Comparison of ENCODE assay signal across 19 cellular contexts in the genomic region with DNA sequence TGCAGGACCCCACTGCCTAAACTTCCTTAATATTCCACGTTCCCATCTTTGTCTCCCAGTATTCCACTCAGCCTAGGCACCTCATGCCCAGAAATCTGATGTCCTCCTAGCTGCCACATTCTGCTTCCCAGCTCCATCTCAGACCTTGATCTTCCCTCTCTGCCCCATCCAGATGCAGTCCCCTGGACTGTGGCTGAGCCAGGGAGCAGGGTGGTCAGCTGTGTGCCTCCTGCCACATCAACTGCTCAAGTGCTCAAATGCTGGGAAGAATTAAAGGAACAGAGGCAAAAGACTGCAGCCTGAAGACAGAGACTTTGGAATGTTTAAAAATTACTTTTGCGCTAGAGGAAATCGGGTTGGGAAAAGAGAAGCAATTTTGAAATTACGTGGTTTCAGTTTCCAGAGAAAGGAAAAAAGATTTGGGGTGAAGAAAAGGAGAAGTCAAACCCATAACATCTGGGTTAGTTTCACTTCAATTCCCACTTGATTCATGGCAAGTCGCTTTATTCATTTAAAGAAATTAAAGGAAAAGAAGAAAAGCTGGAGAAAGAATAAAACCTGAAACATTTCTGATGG.
A peak's percentile ranks its signal among the peaks of the same experiment; 100 is the strongest.
DNase-seq lines count a peak whose midpoint lies in the region; ATAC-seq and TF ChIP-seq lines count a peak whose summit lies in the region.
"Had no signal": no experiment of that assay in that cellular context is flagged by ENCODE, and none has a peak within 500 bp of the region (broad histone marks: within the 10 kb centered on the region; RNA-seq: fewer than 3 reads in every experiment).

No MANE protein-coding gene starts in this region.

- peaks cover 2% of the 10 kb centered on the region for H3K27me3 ChIP-seq in adipocyte (replicated peaks; ENCODE audit: control insufficient read depth, insufficient read depth, low read length)
- H3K27me3 ChIP-seq in hepatocyte, result no peaks in the 10 kb centered on the region
- H3K27me3 ChIP-seq in gastrocnemius medialis, result no peaks in the 10 kb centered on the region
- no peaks in the 10 kb centered on the region for H3K27me3 ChIP-seq in foreskin keratinocyte

- H3K27ac ChIP-seq in hepatocyte, result peak overlapping the region; percentile 27
- H3K27ac ChIP-seq in gastrocnemius medialis, result peak overlapping the region; percentile 57 to 65 (median 61)
- no peak overlapping the region for H3K27ac ChIP-seq in foreskin keratinocyte
- H3K27ac ChIP-seq: C4-2B, SK-N-MC had no signal

- H3K27ac Mint-ChIP-seq in CD14-positive monocyte, result peak overlapping the region; percentile 63 to 97 (median 92)

- H3K9me2 ChIP-seq in hepatocyte (replicated peaks; ENCODE audit: insufficient read depth), result no peaks in the 10 kb centered on the region

- DNase-seq in CD14-positive monocyte (ENCODE audit: low spot score) (no peak), adipocyte (ENCODE audit: low read depth) (no peak), hepatocyte (ENCODE audit: low spot score) (no peak), gastrocnemius medialis (no peak), GF-D8 (lab: John Stamatoyannopoulos, UW) (no peak), GM19240 (ENCODE audit: insufficient read length, low spot score) (no peak), foreskin keratinocyte (no peak)
- DNase-seq: activated CD4-positive, alpha-beta T cell treated with anti-CD3 and anti-CD28 coated beads, Interleukin-2, amount 50 U/mL, for 48 hours; activated gamma-delta T cell treated with Interleukin-2 at 50 U/mL for 16 hours; DMS 273 treated with DMSO at 0.1 percent for 48 hours; MM.1S; NCI-H187; NCI-H345; NCI-H82; retina; stimulated activated CD8-positive, alpha-beta memory T cell treated with anti-CD3 and anti-CD28 coated beads, Interleukin-4, amount 100 ng/mL, for 48 hours had no signal

- H3K36me3 Mint-ChIP-seq in CD14-positive monocyte, result peaks cover 0 to 2% of the 10 kb centered on the region in 2 donors

- no peak overlapping the region for H3K4me2 ChIP-seq in hepatocyte

- H3K27me3 Mint-ChIP-seq in CD14-positive monocyte (ENCODE audit: low read depth in 3 of 3), result peaks cover 3 to 10% (median 4%) of the 10 kb centered on the region in 3 donors

- H3K4me1 Mint-ChIP-seq in CD14-positive monocyte, result peaks cover 32% of the 10 kb centered on the region

- no peaks in the 10 kb centered on the region for H3K9me3 ChIP-seq in adipocyte (ENCODE audit: control insufficient read depth, low read length)
- no peaks in the 10 kb centered on the region for H3K9me3 ChIP-seq in hepatocyte (ENCODE audit: low read depth)
- no peaks in the 10 kb centered on the region for H3K9me3 ChIP-seq in gastrocnemius medialis

- peak overlapping the region; percentile 64 to 91 for H3K4me3 Mint-ChIP-seq in CD14-positive monocyte

- in situ Hi-C loops in gastrocnemius medialis (cut with MboI; ENCODE audit: low sequenced_read_pairs in 4 of 4), result no loop called here

- TF ChIP-seq CTCF in CD14-positive monocyte (IDR thresholded peaks at IDR 0.05), result no peak
- TF ChIP-seq CTCF in hepatocyte (IDR thresholded peaks at IDR 0.05; ENCODE audit: poor library complexity), result no peak
- no peak for TF ChIP-seq CTCF in gastrocnemius medialis (IDR thresholded peaks at IDR 0.05 in 4 of 5, conservative IDR thresholded peaks at IDR 0.05 in 1 of 5)
- no peak for TF ChIP-seq CTCF in foreskin keratinocyte (conservative IDR thresholded peaks at IDR 0.05)

- H3K79me2 ChIP-seq in hepatocyte, result no peaks in the 10 kb centered on the region

- H4K20me1 ChIP-seq in hepatocyte (ENCODE audit: insufficient read depth, poor library complexity, severe bottlenecking), result no peaks in the 10 kb centered on the region

- no peak overlapping the region for H3K9ac ChIP-seq in adipocyte (ENCODE audit: low read length)

- TF ChIP-seq POLR2A in gastrocnemius medialis (IDR thresholded peaks at IDR 0.05), result no peak

- ATAC-seq in gastrocnemius medialis (no peak), HG03175 (IDR thresholded peaks at IDR 0.05; ENCODE audit: unreplicated experiment) (no peak), foreskin keratinocyte (no peak)

- H3K36me3 ChIP-seq in adipocyte (ENCODE audit: control insufficient read depth, insufficient read depth, low read length, severe bottlenecking), result no peaks in the 10 kb centered on the region
- H3K36me3 ChIP-seq in hepatocyte (replicated peaks; ENCODE audit: insufficient read depth, low read depth), result no peaks in the 10 kb centered on the region
- no peaks in the 10 kb centered on the region for H3K36me3 ChIP-seq in gastrocnemius medialis

- WGBS in hepatocyte (ENCODE audit: low lambda C conversion rate, missing lambda C conversion rate), result 82% methylated on average over 5 of the region's 5 CpGs

- no peak overlapping the region for H2AFZ ChIP-seq in hepatocyte

- H3K4me1 ChIP-seq in adipocyte (ENCODE audit: control insufficient read depth, insufficient read depth, low read length) (peaks cover 16% of the 10 kb centered on the region), hepatocyte (ENCODE audit: insufficient read depth) (no peaks in the 10 kb centered on the region), gastrocnemius medialis (no peaks in the 10 kb centered on the region), foreskin keratinocyte (no peaks in the 10 kb centered on the region)

- peaks cover 0 to 9% (median 0%) of the 10 kb centered on the region in 7 donors for H3K9me3 Mint-ChIP-seq in CD14-positive monocyte

- H3K4me3 ChIP-seq in adipocyte (ENCODE audit: low read length) (peak overlapping the region; percentile 2), hepatocyte (no peak overlapping the region), gastrocnemius medialis (no peak overlapping the region)
- H3K4me3 ChIP-seq: SK-N-MC had no signal

- intact Hi-C loops in CD14-positive monocyte (cut with micrococcal nuclease), result no loop called here
- intact Hi-C loops in gastrocnemius medialis (cut with DNase I; ENCODE audit: low total_unique reads), result no loop called here
